ENCODE assay signal across 14 cellular contexts in the genomic region with DNA sequence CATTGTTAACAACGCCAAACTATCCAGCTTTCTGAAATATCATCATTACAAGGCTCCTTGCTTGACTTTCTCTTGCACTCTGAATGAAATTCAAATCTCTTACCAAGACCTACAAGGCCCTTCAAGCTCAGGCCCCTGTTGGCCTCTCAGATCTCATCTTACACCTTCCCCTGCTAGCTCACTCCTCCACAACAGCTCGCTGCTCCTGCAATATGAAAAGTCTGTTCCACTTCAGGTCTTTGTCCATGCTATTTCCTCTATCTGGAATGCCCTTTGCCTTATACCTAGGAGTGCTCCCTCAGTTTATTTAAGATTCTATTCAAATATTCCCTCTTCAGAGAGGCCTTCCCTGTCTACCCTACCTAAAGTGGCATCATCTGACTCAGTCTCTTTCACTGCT.
A peak's percentile ranks its signal among the peaks of the same experiment; 100 is the strongest.
DNase-seq lines count a peak whose midpoint lies in the region; ATAC-seq and TF ChIP-seq lines count a peak whose summit lies in the region.
"Had no signal": no experiment of that assay in that cellular context is flagged by ENCODE, and none has a peak within 500 bp of the region (broad histone marks: within the 10 kb centered on the region; RNA-seq: fewer than 3 reads in every experiment).

No MANE protein-coding gene starts in this region.

- no peak overlapping the region for H2AFZ ChIP-seq in H9 (ENCODE audit: low read length)

- H3K4me2 ChIP-seq in H9 (ENCODE audit: insufficient read depth, insufficient read length, low read length) = no peak overlapping the region

- H2BK12ac ChIP-seq in H9 (ENCODE audit: insufficient read length, low read depth, low read length) = no peak overlapping the region

- no peak for TF ChIP-seq CTCF in H9 (conservative IDR thresholded peaks at IDR 0.05)
- no peak for TF ChIP-seq CTCF in activated B cell treated with CpG ODN at 0.5 μM for 24 hours (IDR thresholded peaks at IDR 0.05)
- TF ChIP-seq CTCF in neural crest cell (conservative IDR thresholded peaks at IDR 0.05) = no peak
- no peak for TF ChIP-seq CTCF in GM13977 (IDR thresholded peaks at IDR 0.05; ENCODE audit: extremely low read depth, insufficient read depth, missing control alignments)

- H4K20me1 ChIP-seq in H9 (ENCODE audit: control insufficient read depth, insufficient read depth, insufficient read length) = no peaks in the 10 kb centered on the region

- no peaks in the 10 kb centered on the region for H3K9me3 ChIP-seq in H9 (ENCODE audit: control insufficient read depth, low read depth, low read length)
- H3K9me3 ChIP-seq: Caco-2 had no signal

- H3K4me3 Mint-ChIP-seq in H9 (no peak overlapping the region), activated B cell treated with CpG ODN at 0.5 μM for 24 hours (no peak overlapping the region), neural crest cell (no peak overlapping the region)
- H3K4me3 Mint-ChIP-seq: CD8-positive, alpha-beta memory T cell; HFFc6 had no signal

- H2BK5ac ChIP-seq in H9 (ENCODE audit: insufficient read length, low read length) = no peak overlapping the region

- no peak overlapping the region for H3K14ac ChIP-seq in H9 (ENCODE audit: insufficient read depth, low read length)

- H3K4me1 Mint-ChIP-seq in H9 = peaks cover 11 to 16% of the 10 kb centered on the region in 2 experiments
- H3K4me1 Mint-ChIP-seq in activated B cell treated with CpG ODN at 0.5 μM for 24 hours = peaks cover 30% of the 10 kb centered on the region
- peaks cover 6% of the 10 kb centered on the region for H3K4me1 Mint-ChIP-seq in neural crest cell
- H3K4me1 Mint-ChIP-seq: CD8-positive, alpha-beta memory T cell had no signal

- CTCF ChIA-PET in activated B cell treated with CpG ODN at 0.5 μM for 24 hours (lab: Charles Lee) = no interaction called here

- H3K56ac ChIP-seq in H9 (ENCODE audit: insufficient read length, low read depth, low read length) = no peak overlapping the region

- intact Hi-C loops in activated B cell treated with CpG ODN at 0.5 μM for 24 hours (cut with micrococcal nuclease) = no loop called here

- no peak overlapping the region for H3K27ac ChIP-seq in H9 (ENCODE audit: insufficient read length, low read depth, low read length)
- H3K27ac ChIP-seq: 22Rv1 had no signal

- POLR2A ChIA-PET in activated B cell treated with CpG ODN at 0.5 μM for 24 hours (lab: Charles Lee) = interaction anchor here (0.5 kb wide), 1 partner anchor 78 kb away, joined by 3 read pairs; no protein-coding TSS in a partner anchor

- no peak overlapping the region for H2BK15ac ChIP-seq in H9 (ENCODE audit: low read depth, low read length)

- no peak overlapping the region for H3K4ac ChIP-seq in H9 (ENCODE audit: low read depth, low read length)

- H3K9ac ChIP-seq in H9 (ENCODE audit: extremely low read depth, insufficient read length, low read length) = no peak overlapping the region

- no peak overlapping the region for H4K8ac ChIP-seq in H9 (replicated peaks; ENCODE audit: insufficient read length, low read depth, low read length)

- H3K18ac ChIP-seq in H9 (ENCODE audit: insufficient read length, low read depth, low read length) = no peak overlapping the region

- H3K36me3 Mint-ChIP-seq in H9 (ENCODE audit: insufficient read depth in 1 of 3, low read depth in 3 of 3) (peaks cover 0 to 4% (median 3%) of the 10 kb centered on the region in 3 experiments; a peak in 2 of 7 replicates), activated B cell treated with CpG ODN at 0.5 μM for 24 hours (ENCODE audit: low read depth) (peaks cover 68% of the 10 kb centered on the region), neural crest cell (ENCODE audit: low read depth) (peaks cover 16% of the 10 kb centered on the region)
- H3K36me3 Mint-ChIP-seq: CD8-positive, alpha-beta memory T cell had no signal

- DNase-seq in NCI-H510A treated with DMSO at 0.1 percent for 48 hours (lab: John Stamatoyannopoulos, UW) (peak; percentile 54), NCI-H510A (lab: John Stamatoyannopoulos, UW) (no peak), H9 (no peak), activated B cell treated with CpG ODN at 0.5 μM for 24 hours (no peak), neural crest cell (ENCODE audit: low read depth, low spot score) (no peak), GM13977 (ENCODE audit: low spot score) (no peak), mucosa of gallbladder (ENCODE audit: low spot score) (no peak)
- DNase-seq: Caco-2; CD8-positive, alpha-beta memory T cell; GOT3; HCEC 1CT; HFFc6 had no signal

- in situ Hi-C loops in GM13977 (cut with MboI; ENCODE audit: low pct_unique_long_range_greater_than_20kb, low sequenced_read_pairs, unreplicated experiment) = no loop called here

- no peak overlapping the region for H4K91ac ChIP-seq in H9 (ENCODE audit: insufficient read length, low read depth, low read length)

- H3K79me2 ChIP-seq in H9 (ENCODE audit: insufficient read depth, low read length) = no peaks in the 10 kb centered on the region

- no peak overlapping the region for H4K5ac ChIP-seq in H9 (ENCODE audit: insufficient read length, low read depth, low read length)

- H3K4me1 ChIP-seq in H9 (ENCODE audit: insufficient read depth, low read length) = peaks cover 8% of the 10 kb centered on the region
- H3K4me1 ChIP-seq: Caco-2 had no signal

- no peak overlapping the region for H2BK120ac ChIP-seq in H9 (ENCODE audit: low read depth, low read length, poor library complexity, severe bottlenecking)

- no peaks in the 10 kb centered on the region for H3K79me1 ChIP-seq in H9 (ENCODE audit: insufficient read depth, low read depth, low read length, poor library complexity, severe bottlenecking)

- WGBS in H9 (ENCODE audit: extremely low coverage, insufficient read length, low lambda C conversion rate) = no CpG with 5 or more reads among the region's 2 CpGs

- H2BK20ac ChIP-seq in H9 (ENCODE audit: low read depth, low read length, poor library complexity, severe bottlenecking) = no peak overlapping the region

- no peak overlapping the region for H2AK5ac ChIP-seq in H9 (ENCODE audit: insufficient read length, low read length)

- no peaks in the 10 kb centered on the region for H3K23me2 ChIP-seq in H9 (ENCODE audit: insufficient read length, low read depth, low read length, poor library complexity, severe bottlenecking)

- H3K27me3 Mint-ChIP-seq in H9 (ENCODE audit: low read depth) (no peaks in the 10 kb centered on the region), activated B cell treated with CpG ODN at 0.5 μM for 24 hours (no peaks in the 10 kb centered on the region), neural crest cell (ENCODE audit: low read depth) (no peaks in the 10 kb centered on the region)
- H3K27me3 Mint-ChIP-seq: CD8-positive, alpha-beta memory T cell had no signal

- H3T11ph ChIP-seq in H9 (ENCODE audit: low read length) = no peak overlapping the region

- ATAC-seq in activated B cell treated with CpG ODN at 0.5 μM for 24 hours (ENCODE audit: low read depth) (no peak), GM18909 (IDR thresholded peaks at IDR 0.05; ENCODE audit: poor library complexity, unreplicated experiment) (no peak)

- H3K27me3 ChIP-seq in H9 (ENCODE audit: insufficient read depth, low read length) = no peaks in the 10 kb centered on the region

- H3K9me3 Mint-ChIP-seq in H9 = no peaks in the 10 kb centered on the region
- H3K9me3 Mint-ChIP-seq in activated B cell treated with CpG ODN at 0.5 μM for 24 hours = no peaks in the 10 kb centered on the region
- no peaks in the 10 kb centered on the region for H3K9me3 Mint-ChIP-seq in neural crest cell
- H3K9me3 Mint-ChIP-seq: HFFc6 had no signal

- H3K27ac Mint-ChIP-seq in H9 (peak overlapping the region in 2 of 3 experiments; percentile 20 to 87; a peak in 4 of 7 replicates), activated B cell treated with CpG ODN at 0.5 μM for 24 hours (peak overlapping the region; percentile 18), neural crest cell (ENCODE audit: unreplicated experiment) (peak overlapping the region; percentile 7)
- H3K27ac Mint-ChIP-seq: CD8-positive, alpha-beta memory T cell; HFFc6 had no signal

- no peak overlapping the region for H3K23ac ChIP-seq in H9 (ENCODE audit: insufficient read length, low read depth, low read length)
